ENCODE assay signal across 8 cellular contexts in the genomic region with DNA sequence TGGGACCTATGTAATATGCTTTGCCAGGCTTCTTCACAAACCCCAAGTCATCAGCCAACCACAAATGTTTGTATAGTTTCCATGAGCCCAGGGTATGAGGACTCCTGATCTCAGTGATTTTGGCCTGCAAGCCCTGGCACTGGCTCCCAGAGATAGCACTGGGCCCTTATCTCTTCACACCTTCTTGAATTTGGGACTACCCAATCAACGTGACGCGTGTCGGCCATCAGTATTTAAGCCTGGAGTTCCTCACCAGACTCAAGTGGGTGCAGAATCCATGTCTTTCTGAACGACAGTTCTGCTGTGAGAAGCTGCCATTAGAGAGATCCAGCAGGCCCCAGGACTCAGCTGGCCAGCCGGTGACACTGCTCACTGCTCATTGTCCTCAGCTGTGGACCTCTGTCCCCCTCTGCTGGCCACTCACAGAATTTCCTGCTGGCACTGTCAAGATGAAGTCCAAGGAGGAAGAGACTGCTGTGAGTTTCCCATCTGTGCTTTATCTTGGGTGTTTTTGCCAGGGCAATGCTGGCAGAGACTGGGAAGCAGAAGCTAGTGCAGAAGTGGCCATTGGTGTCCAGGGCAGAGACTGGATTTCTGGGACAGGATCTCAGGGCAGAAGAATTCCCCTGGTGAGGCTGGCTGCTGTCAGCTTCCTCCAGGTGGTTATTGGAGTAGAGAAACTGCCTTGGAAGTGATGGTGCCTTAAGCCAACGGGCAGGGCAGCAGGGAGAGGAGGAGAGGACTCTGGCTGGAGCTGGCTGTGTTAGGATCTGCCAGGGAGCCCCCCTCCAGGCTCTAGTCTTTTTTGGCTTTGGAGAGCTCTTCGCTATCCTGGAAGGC. TPM values are rescaled to one million over a fixed set of nuclear protein-coding genes. Genes with fewer than 3 reads are reported as not detected.
DNase-seq lines count a peak whose midpoint lies in the region; ATAC-seq lines count a peak whose summit lies in the region.

No MANE protein-coding gene starts in this region.

- ATAC-seq in HG03045 (IDR thresholded peaks at IDR 0.05; ENCODE audit: unreplicated experiment) (peak; percentile 47), GM19328 (IDR thresholded peaks at IDR 0.05; ENCODE audit: unreplicated experiment) (no peak)

- DNase-seq in DMS 273 (lab: John Stamatoyannopoulos, UW; ENCODE audit: unreplicated experiment) (peak; percentile 93), NCI-H460 (ENCODE audit: extremely low read depth, low read depth) (peak; percentile 93), cerebellum (ENCODE audit: low spot score) (peak; percentile 91), left kidney (ENCODE audit: low read depth, low spot score) (peak; percentile 93)
- DNase-seq in activated CD4-positive, alpha-beta T cell treated with anti-CD3 and anti-CD28 coated beads for 24 hours (ENCODE audit: low read depth in 2 of 2), result peak; percentile 83 to 85
- peak; percentile 85 for DNase-seq in stimulated activated CD4-positive, alpha-beta T cell treated with anti-CD3 and anti-CD28 coated beads, Interleukin-2, amount 100 ng/mL, for 48 hours

RNA-seq across cellular contexts. Expression of a gene that starts 28.4 kb away (rescaled TPM):
- total RNA-seq in NCI-H460 (2014; rRNA removed; shearing (Covaris generic)), result 1.5 and 1.8 TPM in 2 replicates
- polyA plus RNA-seq in NCI-H460 (2014; cell fraction: nucleus; rRNA removed), result 1.7 and 4.0 TPM in 2 replicates
- 18.7 TPM for total RNA-seq in cerebellum

RNA-seq across cellular contexts. Expression of a gene that starts 44.7 kb away (rescaled TPM):
- 14.2 and 14.6 TPM in 2 replicates for total RNA-seq in NCI-H460 (2014; rRNA removed; shearing (Covaris generic))
- polyA plus RNA-seq in NCI-H460 (2014; cell fraction: nucleus; rRNA removed), result 7.3 and 10.4 TPM in 2 replicates
- 23.3 TPM for total RNA-seq in cerebellum
